ENCODE assay signal across 2 cellular contexts in the genomic region with DNA sequence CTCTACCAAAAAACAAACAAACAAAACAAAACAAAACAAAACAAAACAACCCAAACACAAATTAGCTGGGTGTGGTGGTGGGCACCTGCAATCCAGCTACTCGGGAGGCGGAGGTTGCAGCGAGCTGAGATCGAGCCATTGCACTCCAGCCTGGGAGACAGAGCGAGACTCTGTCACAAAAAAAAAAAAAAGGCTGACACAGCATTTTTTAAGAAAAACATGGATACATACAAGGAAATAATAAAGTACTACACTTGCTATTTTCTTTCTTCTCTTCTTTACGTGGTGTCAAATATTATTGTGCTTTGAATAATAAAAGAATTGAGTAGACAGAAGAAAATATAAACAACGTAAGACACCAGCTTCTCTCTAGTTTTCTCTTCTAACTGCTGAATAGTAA.
A peak's percentile ranks its signal among the peaks of the same experiment; 100 is the strongest.
TF ChIP-seq lines count a peak whose summit lies in the region.

No MANE protein-coding gene starts in this region.

TF ChIP-seq in HepG2, 621 proteins besides CTCF, POLR2A, EP300 and RAD21 (continued from another document):
- no peak for TF ChIP-seq ZNF407 (CRISPR knock-in tag; IDR thresholded peaks at IDR 0.05; ENCODE audit: not compliant biosample characterization)
- peak; percentile 76 to 91; a peak in 3 of 4 replicates for TF ChIP-seq MAFK (conservative IDR thresholded peaks at IDR 0.05 in 1 of 2, IDR thresholded peaks at IDR 0.05 in 1 of 2; ENCODE audit: low read length in 2 of 2)
TF ChIP-seq in HepG2: peak in this region for 2.

TF ChIP-seq in K562, 482 proteins besides CTCF, POLR2A, EP300 and RAD21 (continued from another document):
- peak; percentile 89 for TF ChIP-seq C11orf30 (IDR thresholded peaks at IDR 0.05; ENCODE audit: low read depth)
- no peak for TF ChIP-seq U2AF1 (optimal IDR thresholded peaks at IDR 0.05; ENCODE audit: low read depth, low read length)
- peak; percentile 96 for TF ChIP-seq ZNF316 (IDR thresholded peaks at IDR 0.05)
- no peak for TF ChIP-seq TSC22D4 (tag; IDR thresholded peaks at IDR 0.05)
- TF ChIP-seq DACH1 (IDR thresholded peaks at IDR 0.05; ENCODE audit: partially characterized antibody): no peak
- TF ChIP-seq, protein P1, sequence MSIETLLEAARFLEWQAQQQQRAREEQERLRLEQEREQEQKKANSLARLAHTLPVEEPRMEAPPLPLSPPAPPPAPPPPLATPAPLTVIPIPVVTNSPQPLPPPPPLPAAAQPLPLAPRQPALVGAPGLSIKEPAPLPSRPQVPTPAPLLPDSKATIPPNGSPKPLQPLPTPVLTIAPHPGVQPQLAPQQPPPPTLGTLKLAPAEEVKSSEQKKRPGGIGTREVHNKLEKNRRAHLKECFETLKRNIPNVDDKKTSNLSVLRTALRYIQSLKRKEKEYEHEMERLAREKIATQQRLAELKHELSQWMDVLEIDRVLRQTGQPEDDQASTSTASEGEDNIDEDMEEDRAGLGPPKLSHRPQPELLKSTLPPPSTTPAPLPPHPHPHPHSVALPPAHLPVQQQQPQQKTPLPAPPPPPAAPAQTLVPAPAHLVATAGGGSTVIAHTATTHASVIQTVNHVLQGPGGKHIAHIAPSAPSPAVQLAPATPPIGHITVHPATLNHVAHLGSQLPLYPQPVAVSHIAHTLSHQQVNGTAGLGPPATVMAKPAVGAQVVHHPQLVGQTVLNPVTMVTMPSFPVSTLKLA (conservative IDR thresholded peaks at IDR 0.05): no peak
- TF ChIP-seq NFYB (IDR thresholded peaks at IDR 0.05; ENCODE audit: extremely low read depth, insufficient read length): no peak
- TF ChIP-seq DIDO1 (tag; IDR thresholded peaks at IDR 0.05; ENCODE audit: low read depth): no peak
- TF ChIP-seq ZZZ3 (IDR thresholded peaks at IDR 0.05): no peak
- no peak for TF ChIP-seq SREBF1 (IDR thresholded peaks at IDR 0.05; ENCODE audit: borderline replicate concordance, low read depth, low read length)
- TF ChIP-seq, protein P2, sequence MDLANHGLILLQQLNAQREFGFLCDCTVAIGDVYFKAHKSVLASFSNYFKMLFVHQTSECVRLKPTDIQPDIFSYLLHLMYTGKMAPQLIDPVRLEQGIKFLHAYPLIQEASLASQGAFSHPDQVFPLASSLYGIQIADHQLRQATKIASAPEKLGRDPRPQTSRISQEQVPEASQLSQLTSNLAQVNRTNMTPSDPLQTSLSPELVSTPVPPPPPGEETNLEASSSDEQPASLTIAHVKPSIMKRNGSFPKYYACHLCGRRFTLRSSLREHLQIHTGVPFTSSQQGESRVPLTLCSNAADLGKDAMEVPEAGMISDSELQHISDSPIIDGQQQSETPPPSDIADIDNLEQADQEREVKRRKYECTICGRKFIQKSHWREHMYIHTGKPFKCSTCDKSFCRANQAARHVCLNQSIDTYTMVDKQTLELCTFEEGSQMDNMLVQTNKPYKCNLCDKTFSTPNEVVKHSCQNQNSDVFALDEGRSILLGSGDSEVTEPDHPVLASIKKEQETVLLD (IDR thresholded peaks at IDR 0.05): no peak
- no peak for TF ChIP-seq ZNF318 (IDR thresholded peaks at IDR 0.05; ENCODE audit: borderline replicate concordance in 1 of 2, low read depth in 1 of 2)
- TF ChIP-seq MAFF (IDR thresholded peaks at IDR 0.05; ENCODE audit: low read length): peak; percentile 94
- peak; percentile 89 for TF ChIP-seq MAFG (tag; conservative IDR thresholded peaks at IDR 0.05)
- TF ChIP-seq CCNT2 (IDR thresholded peaks at IDR 0.05; ENCODE audit: borderline replicate concordance, extremely low read depth, insufficient read length, low read depth, low read length): no peak
- TF ChIP-seq CAMTA2 (CRISPR knock-in tag; conservative IDR thresholded peaks at IDR 0.05): no peak
- no peak for TF ChIP-seq L3MBTL2 (IDR thresholded peaks at IDR 0.05)
- no peak for TF ChIP-seq RBM17 (IDR thresholded peaks at IDR 0.05; ENCODE audit: borderline replicate concordance, low read depth, low read length)
- no peak for TF ChIP-seq ZNF609 (CRISPR knock-in tag; IDR thresholded peaks at IDR 0.05; ENCODE audit: borderline replicate concordance)
- no peak for TF ChIP-seq SREBF2 (CRISPR knock-in tag; IDR thresholded peaks at IDR 0.05)
- TF ChIP-seq MAFK (IDR thresholded peaks at IDR 0.05; ENCODE audit: low read length): peak; percentile 95
- TF ChIP-seq CEBPB (tag; IDR thresholded peaks at IDR 0.05): no peak
- no peak for TF ChIP-seq SFPQ (IDR thresholded peaks at IDR 0.05; ENCODE audit: low read depth, low read length)
TF ChIP-seq in K562: peak in this region for 5.
